Comparison of ENCODE assay signal across 10 cellular contexts in genomic region chr2:234978466-234979203, GRCh38. TPM values are rescaled to one million over a fixed set of nuclear protein-coding genes. Genes with fewer than 3 reads are reported as not detected.
DNase-seq lines count a peak whose midpoint lies in the region; ATAC-seq, FAIRE-seq and TF ChIP-seq lines count a peak whose summit lies in the region.
"Had no signal": no experiment of that assay in that cellular context is flagged by ENCODE, and none has a peak within 500 bp of the region (broad histone marks: within the 10 kb centered on the region; RNA-seq: fewer than 3 reads in every experiment).

No MANE protein-coding gene starts in this region.

- DNase-seq in HT-29 (ENCODE audit: low spot score) (peak; percentile 84), astrocyte (ENCODE audit: low read depth) (peak; percentile 68), kidney glomerular epithelial cell (lab: John Stamatoyannopoulos, UW) (peak; percentile 43), stomach (peak; percentile 83), NCI-H2171 treated with DMSO at 0.1 percent for 48 hours (lab: John Stamatoyannopoulos, UW) (no peak)
- no peak for DNase-seq in activated CD8-positive, alpha-beta memory T cell treated with anti-CD3 and anti-CD28 coated beads for 24 hours
- DNase-seq: activated naive CD4-positive, alpha-beta T cell; erythroblast; NCI-H2171 had no signal

- H3K36me3 Mint-ChIP-seq in astrocyte (ENCODE audit: low read depth, unreplicated experiment): peaks cover 38% of the 10 kb centered on the region

- H3K36me3 ChIP-seq in astrocyte (ENCODE audit: insufficient read depth, low read length): peaks cover 16% of the 10 kb centered on the region
- no peaks in the 10 kb centered on the region for H3K36me3 ChIP-seq in stomach

- H3K79me2 ChIP-seq in astrocyte (ENCODE audit: insufficient read depth, low read length): peaks cover 92% of the 10 kb centered on the region

- intact Hi-C loops in stomach (cut with DNase I; ENCODE audit: low total_unique reads): no loop called here

- peak overlapping the region; percentile 67 for H3K4me2 ChIP-seq in astrocyte (ENCODE audit: low read length)

- TF ChIP-seq CTCF in astrocyte (IDR thresholded peaks at IDR 0.05; ENCODE audit: insufficient read depth, low read depth, low read length): no peak
- no peak for TF ChIP-seq CTCF in stomach (IDR thresholded peaks at IDR 0.05)

- peaks cover 76% of the 10 kb centered on the region for H3K4me1 Mint-ChIP-seq in astrocyte (ENCODE audit: low read depth, unreplicated experiment)

- H3K9me3 Mint-ChIP-seq in astrocyte (ENCODE audit: unreplicated experiment): peaks cover 3% of the 10 kb centered on the region

- peak overlapping the region; percentile 32 for H3K9ac ChIP-seq in astrocyte (ENCODE audit: low read length)

- peaks cover 90% of the 10 kb centered on the region for H4K20me1 ChIP-seq in astrocyte (ENCODE audit: insufficient read depth, low read length)

- H3K9me3 ChIP-seq in astrocyte (ENCODE audit: insufficient read depth, low read depth, low read length) (no peaks in the 10 kb centered on the region), stomach (no peaks in the 10 kb centered on the region)

- FAIRE-seq in astrocyte (lab: Jason Lieb, UNC): no peak

- H3K4me3 ChIP-seq in astrocyte (ENCODE audit: insufficient read depth, low read depth, low read length): no peak overlapping the region
- H3K4me3 ChIP-seq in stomach: peak overlapping the region in 3 of 4 donors; percentile 2 to 17 (median 10)

- H3K27me3 ChIP-seq in astrocyte (ENCODE audit: insufficient read depth, low read length): no peaks in the 10 kb centered on the region
- no peaks in the 10 kb centered on the region for H3K27me3 ChIP-seq in stomach

- H3K27ac Mint-ChIP-seq in astrocyte (ENCODE audit: unreplicated experiment): peak overlapping the region; percentile 87

- H3K27me3 Mint-ChIP-seq in astrocyte (ENCODE audit: low read depth, unreplicated experiment): no peaks in the 10 kb centered on the region

- H2AFZ ChIP-seq in astrocyte (ENCODE audit: low read depth, low read length): no peak overlapping the region

- H3K4me3 Mint-ChIP-seq in astrocyte (ENCODE audit: unreplicated experiment): peak overlapping the region; percentile 16

- H3K4me1 ChIP-seq in astrocyte (ENCODE audit: insufficient read depth, low read length): peaks cover 70% of the 10 kb centered on the region
- peaks cover 74 to 99% (median 90%) of the 10 kb centered on the region in 4 donors for H3K4me1 ChIP-seq in stomach

- no peak for ATAC-seq in GM18502 (IDR thresholded peaks at IDR 0.05; ENCODE audit: poor library complexity, unreplicated experiment)

- H3K27ac ChIP-seq in astrocyte (ENCODE audit: low read depth, low read length) (peak overlapping the region; percentile 93), stomach (peak overlapping the region; percentile 86 to 89 (median 86))

- WGBS in stomach, 5 donors: 27 to 64% (median 29%) methylated on average over 16 to 23 of the region's 23 CpGs

- no peak for TF ChIP-seq POLR2A in stomach (IDR thresholded peaks at IDR 0.05)

- TF ChIP-seq EP300 in stomach (IDR thresholded peaks at IDR 0.05): no peak

RNA-seq across cellular contexts. Expression of gene SH3BP4, which starts 26.8 kb away (rescaled TPM):
- total RNA-seq in HT-29 (2014; rRNA removed; shearing (Covaris generic)): 42.9 and 44.5 TPM in 2 replicates
- 117 and 127 TPM in 2 replicates for total RNA-seq in astrocyte
- 10 to 100 TPM; 12.8 to 54.0 (median 41.5) TPM for total RNA-seq in stomach
- polyA plus RNA-seq in stomach: 10 to 100 TPM; 10.2 to 20.0 (median 17.6) TPM

Comparison
In these comparisons a context has a peak if more than half of its experiments do, and no peak if none do; other contexts are left out.
1. DNase-seq: peak in HT-29 (single experiment), astrocyte (single experiment), kidney glomerular epithelial cell (single experiment) and stomach (single experiment); none in NCI-H2171 treated with DMSO at 0.1 percent for 48 hours (single experiment) and activated CD8-positive, alpha-beta memory T cell treated with anti-CD3 and anti-CD28 coated beads for 24 hours (single experiment).